In genomic region chr19:13063461-13064091, GRCh38 we compare ENCODE assay signal across 14 cellular contexts. TPM values are rescaled to one million over a fixed set of nuclear protein-coding genes. Genes with fewer than 3 reads are reported as not detected.
A peak's percentile ranks its signal among the peaks of the same experiment; 100 is the strongest.
DNase-seq lines count a peak whose midpoint lies in the region; ATAC-seq and TF ChIP-seq lines count a peak whose summit lies in the region.
"Had no signal": no experiment of that assay in that cellular context is flagged by ENCODE, and none has a peak within 500 bp of the region (broad histone marks: within the 10 kb centered on the region; RNA-seq: fewer than 3 reads in every experiment).

No MANE protein-coding gene starts in this region.

- H3K9me3 ChIP-seq in lung (ENCODE audit: control insufficient read depth in 2 of 2, insufficient read depth in 1 of 2, low read length in 1 of 2) (no peaks in the 10 kb centered on the region), subcutaneous abdominal adipose tissue (ENCODE audit: control insufficient read depth in 5 of 5, low read length in 5 of 5) (no peaks in the 10 kb centered on the region)

- H3K4me3 ChIP-seq in lung: no peak overlapping the region
- H3K4me3 ChIP-seq in subcutaneous abdominal adipose tissue (ENCODE audit: low read depth in 1 of 5, low read length in 5 of 5): no peak overlapping the region
- H3K4me3 ChIP-seq in GM23338: no peak overlapping the region

- H2AFZ ChIP-seq in GM23338: no peak overlapping the region
- H2AFZ ChIP-seq: parathyroid adenoma had no signal

- H3K27ac ChIP-seq in C4-2B (peak overlapping the region; percentile 22; the same call in 1 of the 2 replicates), cingulate gyrus (ENCODE audit: low read depth, low read length) (peak overlapping the region; percentile 93), lung (ENCODE audit: low read depth in 1 of 2, low read length in 1 of 2) (peak overlapping the region; percentile 26 to 76), subcutaneous abdominal adipose tissue (ENCODE audit: low read depth, low read length) (peak overlapping the region; percentile 74), GM23338 (ENCODE audit: low read depth) (no peak overlapping the region)
- H3K27ac ChIP-seq: parathyroid adenoma had no signal

- 77 to 80% methylated on average over 5 of the region's 5 CpGs for WGBS in lung, 2 donors

- H3K36me3 ChIP-seq in lung (ENCODE audit: control insufficient read depth in 2 of 2, insufficient read depth in 2 of 2, low read length in 2 of 2) (peaks cover 0 to 2% of the 10 kb centered on the region in 2 donors), subcutaneous abdominal adipose tissue (ENCODE audit: control insufficient read depth in 5 of 5, insufficient read depth in 5 of 5, low read length in 5 of 5) (peaks cover 0 to 2% (median 0%) of the 10 kb centered on the region in 5 donors), GM23338 (ENCODE audit: insufficient read depth) (no peaks in the 10 kb centered on the region)

- no peaks in the 10 kb centered on the region for H3K9me2 ChIP-seq in GM23338 (ENCODE audit: insufficient read depth)

- ATAC-seq in lung (ENCODE audit: insufficient read depth, low FRiP score): no peak
- no peak for ATAC-seq in GM23338

- no peaks in the 10 kb centered on the region; the same call in 2 of the 3 replicates for H3K36me3 Mint-ChIP-seq in GM23338 (ENCODE audit: low read depth)

- DNase-seq in lung (ENCODE audit: low spot score) (no peak), H4 (ENCODE audit: low spot score) (no peak), GM23338 (ENCODE audit: low spot score) (no peak), amniotic stem cell (lab: John Stamatoyannopoulos, UW) (no peak), NCI-H2171 (lab: John Stamatoyannopoulos, UW) (no peak)
- DNase-seq: activated CD4-positive, alpha-beta T cell treated with anti-CD3 and anti-CD28 coated beads, Interleukin-2, amount 10 ng/mL, durations not matched to agents 7 days and 5 days; activated T-cell treated with anti-CD3 and anti-CD28 coated beads, Interleukin-2, amount 50 U/mL, for 48 hours; NCI-H2081 treated with DMSO at 0.1 percent for 48 hours; NCI-H774; T1000 had no signal

- H3K27me3 Mint-ChIP-seq in GM23338 (ENCODE audit: insufficient read depth, low read depth, poor library complexity): peaks cover 59% of the 10 kb centered on the region

- peaks cover 7% of the 10 kb centered on the region; the same call in 1 of the 2 replicates for H3F3A ChIP-seq in GM23338 (replicated peaks; ENCODE audit: low read depth)

- H3K27me3 ChIP-seq in lung (ENCODE audit: control insufficient read depth, insufficient read depth) (no peaks in the 10 kb centered on the region), subcutaneous abdominal adipose tissue (ENCODE audit: control insufficient read depth in 5 of 5, insufficient read depth in 4 of 5, low read length in 5 of 5) (no peaks in the 10 kb centered on the region), GM23338 (ENCODE audit: insufficient read depth) (peaks cover 64% of the 10 kb centered on the region)

- H3K4me2 ChIP-seq in GM23338: no peak overlapping the region

- no peak overlapping the region for H3K27ac Mint-ChIP-seq in GM23338
- H3K27ac Mint-ChIP-seq: activated CD4-positive, alpha-beta T cell treated with anti-CD3 and anti-CD28 coated beads, Interleukin-2, amount 10 ng/mL, durations not matched to agents 7 days and 5 days had no signal

- H3K9ac ChIP-seq in subcutaneous abdominal adipose tissue (ENCODE audit: low read length in 5 of 5): peak overlapping the region in 1 of 5 donors; percentile 0
- H3K9ac ChIP-seq: parathyroid adenoma had no signal

- no peaks in the 10 kb centered on the region for H3K79me2 ChIP-seq in GM23338 (replicated peaks; ENCODE audit: insufficient read depth)

- H3K4me3 Mint-ChIP-seq in GM23338: no peak overlapping the region; the same call in 2 of the 3 replicates
- H3K4me3 Mint-ChIP-seq: activated CD4-positive, alpha-beta T cell treated with anti-CD3 and anti-CD28 coated beads, Interleukin-2, amount 10 ng/mL, durations not matched to agents 7 days and 5 days had no signal

- H3K4me1 Mint-ChIP-seq in GM23338: peaks cover 11% of the 10 kb centered on the region

- H4K20me1 ChIP-seq in GM23338 (replicated peaks; ENCODE audit: insufficient read depth): no peaks in the 10 kb centered on the region

- no peak for TF ChIP-seq CTCF in C4-2B (conservative IDR thresholded peaks at IDR 0.05)
- TF ChIP-seq CTCF in lung (IDR thresholded peaks at IDR 0.05; ENCODE audit: control extremely low read depth, extremely low read depth): no peak
- TF ChIP-seq CTCF in GM23338 (conservative IDR thresholded peaks at IDR 0.05; ENCODE audit: low read depth in 2 of 2): no peak

- H3K9me3 Mint-ChIP-seq in GM23338: peaks cover 4% of the 10 kb centered on the region; the same call in 2 of the 3 replicates
- H3K9me3 Mint-ChIP-seq: activated CD4-positive, alpha-beta T cell treated with anti-CD3 and anti-CD28 coated beads, Interleukin-2, amount 10 ng/mL, durations not matched to agents 7 days and 5 days had no signal

- H3K4me1 ChIP-seq in lung (ENCODE audit: control insufficient read depth in 2 of 2, insufficient read depth in 2 of 2, low read length in 2 of 2) (peaks cover 34 to 35% of the 10 kb centered on the region in 2 donors), subcutaneous abdominal adipose tissue (ENCODE audit: control insufficient read depth in 5 of 5, insufficient read depth in 5 of 5, low read length in 5 of 5) (peaks cover 13 to 100% (median 96%) of the 10 kb centered on the region in 5 donors), GM23338 (ENCODE audit: insufficient read depth) (peaks cover 23% of the 10 kb centered on the region)
- H3K4me1 ChIP-seq: parathyroid adenoma had no signal

TF ChIP-seq in GM23338, 12 proteins besides CTCF, POLR2A, EP300 and RAD21:
- no peak for TF ChIP-seq EZH2phosphoT487 (IDR thresholded peaks at IDR 0.05; ENCODE audit: unreplicated experiment)
- no peak for TF ChIP-seq JUNB (IDR thresholded peaks at IDR 0.05; ENCODE audit: unreplicated experiment)
- TF ChIP-seq, protein P1, sequence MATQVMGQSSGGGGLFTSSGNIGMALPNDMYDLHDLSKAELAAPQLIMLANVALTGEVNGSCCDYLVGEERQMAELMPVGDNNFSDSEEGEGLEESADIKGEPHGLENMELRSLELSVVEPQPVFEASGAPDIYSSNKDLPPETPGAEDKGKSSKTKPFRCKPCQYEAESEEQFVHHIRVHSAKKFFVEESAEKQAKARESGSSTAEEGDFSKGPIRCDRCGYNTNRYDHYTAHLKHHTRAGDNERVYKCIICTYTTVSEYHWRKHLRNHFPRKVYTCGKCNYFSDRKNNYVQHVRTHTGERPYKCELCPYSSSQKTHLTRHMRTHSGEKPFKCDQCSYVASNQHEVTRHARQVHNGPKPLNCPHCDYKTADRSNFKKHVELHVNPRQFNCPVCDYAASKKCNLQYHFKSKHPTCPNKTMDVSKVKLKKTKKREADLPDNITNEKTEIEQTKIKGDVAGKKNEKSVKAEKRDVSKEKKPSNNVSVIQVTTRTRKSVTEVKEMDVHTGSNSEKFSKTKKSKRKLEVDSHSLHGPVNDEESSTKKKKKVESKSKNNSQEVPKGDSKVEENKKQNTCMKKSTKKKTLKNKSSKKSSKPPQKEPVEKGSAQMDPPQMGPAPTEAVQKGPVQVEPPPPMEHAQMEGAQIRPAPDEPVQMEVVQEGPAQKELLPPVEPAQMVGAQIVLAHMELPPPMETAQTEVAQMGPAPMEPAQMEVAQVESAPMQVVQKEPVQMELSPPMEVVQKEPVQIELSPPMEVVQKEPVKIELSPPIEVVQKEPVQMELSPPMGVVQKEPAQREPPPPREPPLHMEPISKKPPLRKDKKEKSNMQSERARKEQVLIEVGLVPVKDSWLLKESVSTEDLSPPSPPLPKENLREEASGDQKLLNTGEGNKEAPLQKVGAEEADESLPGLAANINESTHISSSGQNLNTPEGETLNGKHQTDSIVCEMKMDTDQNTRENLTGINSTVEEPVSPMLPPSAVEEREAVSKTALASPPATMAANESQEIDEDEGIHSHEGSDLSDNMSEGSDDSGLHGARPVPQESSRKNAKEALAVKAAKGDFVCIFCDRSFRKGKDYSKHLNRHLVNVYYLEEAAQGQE (IDR thresholded peaks at IDR 0.05; ENCODE audit: unreplicated experiment): no peak
- no peak for TF ChIP-seq POLR2AphosphoS5 (IDR thresholded peaks at IDR 0.05; ENCODE audit: low read depth)
- no peak for TF ChIP-seq ZNF331 (CRISPR knock-in tag; IDR thresholded peaks at IDR 0.05; ENCODE audit: low read depth)

RNA-seq across cellular contexts. Expression of gene LYL1, which starts 39.1 kb away (rescaled TPM):
- 10 to 100 TPM; 12.9 to 25.9 TPM for total RNA-seq in lung
- 10 to 100 TPM; 15.5 to 34.1 TPM for polyA plus RNA-seq in lung
- total RNA-seq in H4 (2014; rRNA removed; shearing (Covaris generic)): not detected in 2 replicates
- 0.47 and 2.2 TPM in 2 replicates for total RNA-seq in GM23338 (2014; rRNA removed; shearing (Covaris generic))
- 0.77 and 1.2 TPM in 2 replicates for polyA plus RNA-seq in GM23338 (2016; fragmentation: Nextera tagmentation; extraction: Ambion mirVana)

RNA-seq across cellular contexts. Expression of gene TRMT1, which starts 53.0 kb away (rescaled TPM):
- 10 to 100 TPM; 14.4 to 41.4 TPM for total RNA-seq in lung
- polyA plus RNA-seq in lung (10 to 100 TPM; 46.1 to 48.2 TPM), GM23338 (2016; fragmentation: Nextera tagmentation; extraction: Ambion mirVana) (90.1 and 92.6 TPM in 2 replicates)
- 22.5 and 35.1 TPM in 2 replicates for total RNA-seq in H4 (2014; rRNA removed; shearing (Covaris generic))
- 76.4 and 88.6 TPM in 2 replicates for total RNA-seq in GM23338 (2014; rRNA removed; shearing (Covaris generic))

RNA-seq across cellular contexts. Expression of gene NACC1, which starts 54.5 kb away (rescaled TPM):
- 10 to 100 TPM; 18.4 to 94.8 TPM for total RNA-seq in lung
- polyA plus RNA-seq in lung (10 to 100 TPM; 51.6 to 64.9 TPM), GM23338 (2016; fragmentation: Nextera tagmentation; extraction: Ambion mirVana) (12.4 and 16.1 TPM in 2 replicates)
- total RNA-seq in H4 (2014; rRNA removed; shearing (Covaris generic)): 46.2 and 55.0 TPM in 2 replicates
- total RNA-seq in GM23338 (2014; rRNA removed; shearing (Covaris generic)): 203 and 260 TPM in 2 replicates
